In the genomic region with DNA sequence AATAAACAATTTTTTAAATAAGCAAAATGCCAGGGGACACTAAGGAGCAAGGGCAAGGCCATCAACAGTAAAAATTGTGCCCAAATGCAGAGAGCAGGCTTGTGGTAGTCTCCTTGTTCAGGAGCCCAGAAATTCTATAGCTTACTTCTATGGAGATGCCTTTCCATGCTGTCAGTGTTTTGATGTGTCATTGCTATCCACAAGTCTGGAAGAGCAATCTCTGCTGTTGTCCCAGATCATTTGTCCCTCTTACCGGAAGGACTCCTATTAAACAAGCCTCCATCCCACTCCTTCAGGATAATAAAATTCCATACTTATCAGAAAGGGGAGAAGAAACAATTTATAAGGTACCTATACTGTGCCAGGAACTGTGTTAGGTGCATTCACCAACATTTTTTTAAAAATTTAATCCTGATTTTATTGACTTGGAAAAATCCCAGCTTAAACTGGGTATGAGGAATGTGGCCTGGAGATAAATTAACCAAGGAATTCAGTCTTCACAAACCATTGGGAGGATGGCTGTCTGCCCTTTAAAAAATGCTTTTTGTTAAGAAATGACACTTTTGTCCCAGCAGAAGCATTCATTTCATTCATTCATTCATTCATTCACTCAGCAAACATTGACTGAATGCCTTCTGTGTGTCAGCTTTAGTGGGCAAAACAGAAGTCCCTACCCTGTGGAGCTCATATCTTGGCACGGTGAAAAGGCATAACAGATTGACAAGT, we compare ENCODE assay signal across 2 cellular contexts.
TF ChIP-seq lines count a peak whose summit lies in the region.

No MANE protein-coding gene starts in this region.

TF ChIP-seq in endothelial cell of umbilical vein, 7 proteins besides CTCF, POLR2A, EP300 and RAD21:
- TF ChIP-seq POLR2AphosphoS5 (IDR thresholded peaks at IDR 0.05; ENCODE audit: insufficient read depth, low read depth, low read length) (no peak), JUN (IDR thresholded peaks at IDR 0.05; ENCODE audit: borderline replicate concordance, insufficient read depth, insufficient read length, low read depth) (no peak), FOS (IDR thresholded peaks at IDR 0.05; ENCODE audit: borderline replicate concordance, insufficient read depth, low read length) (no peak), MYC (IDR thresholded peaks at IDR 0.05; ENCODE audit: low read depth, low read length) (no peak), EZH2 (IDR thresholded peaks at IDR 0.05; ENCODE audit: borderline replicate concordance, low read depth, low read length, severe bottlenecking) (no peak), GATA2 (IDR thresholded peaks at IDR 0.05; ENCODE audit: insufficient read depth, insufficient read length, low read depth, low read length) (no peak)
- TF ChIP-seq, protein P1, sequence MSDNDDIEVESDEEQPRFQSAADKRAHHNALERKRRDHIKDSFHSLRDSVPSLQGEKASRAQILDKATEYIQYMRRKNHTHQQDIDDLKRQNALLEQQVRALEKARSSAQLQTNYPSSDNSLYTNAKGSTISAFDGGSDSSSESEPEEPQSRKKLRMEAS (IDR thresholded peaks at IDR 0.05; ENCODE audit: insufficient read depth, insufficient read length) = no peak
TF ChIP-seq in endothelial cell of umbilical vein: peak in this region for 0.

TF ChIP-seq in HepG2, 621 proteins besides CTCF, POLR2A, EP300 and RAD21:
- TF ChIP-seq NFYC (CRISPR knock-in tag; IDR thresholded peaks at IDR 0.05) (no peak), ZNF24 (IDR thresholded peaks at IDR 0.05) (peak; percentile 69; the same call in 1 of the 2 replicates), NAIF1 (CRISPR knock-in tag; IDR thresholded peaks at IDR 0.05; ENCODE audit: borderline replicate concordance) (0 out of 2 replicates have a peak, but pooled peaks have one; percentile 6), SMARCC2 (IDR thresholded peaks at IDR 0.05) (no peak), GZF1 (CRISPR knock-in tag; IDR thresholded peaks at IDR 0.05) (no peak)
